In the genomic region with DNA sequence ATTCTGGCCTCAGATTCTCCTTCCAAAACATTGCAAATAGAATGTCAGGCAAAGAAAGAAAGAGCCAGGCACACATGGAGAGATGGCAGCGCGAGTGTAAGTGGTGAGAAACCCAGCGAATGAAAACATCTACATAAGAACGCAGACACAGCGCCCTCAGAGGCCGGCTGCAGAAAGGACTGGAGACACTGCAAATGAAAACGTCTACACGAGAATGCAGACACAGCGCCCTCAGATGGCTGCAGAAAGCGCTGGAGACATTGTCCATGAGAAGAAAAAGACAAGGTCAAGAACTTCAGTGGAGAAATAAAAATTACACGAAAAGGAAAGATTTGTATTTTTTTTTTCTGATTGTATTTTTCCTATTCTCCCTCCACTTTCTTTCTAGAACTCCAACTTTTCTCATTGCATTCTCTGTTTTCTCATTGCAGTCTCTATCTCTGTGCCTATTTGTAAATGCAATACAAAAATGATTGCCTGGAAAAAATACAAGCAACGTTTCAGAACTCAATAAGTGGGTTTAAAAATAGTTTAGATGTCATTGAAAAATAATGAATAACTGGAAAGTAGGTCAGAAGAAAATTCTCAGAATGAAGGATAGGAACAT, we compare ENCODE assay signal across 8 cellular contexts.
A peak's percentile ranks its signal among the peaks of the same experiment; 100 is the strongest.
DNase-seq lines count a peak whose midpoint lies in the region; ATAC-seq and TF ChIP-seq lines count a peak whose summit lies in the region.

No MANE protein-coding gene starts in this region.

- H3K9ac ChIP-seq in PC-3 (ENCODE audit: low read length): no peak overlapping the region

- peaks cover 2% of the 10 kb centered on the region; the same call in 1 of the 2 replicates for H3K27me3 ChIP-seq in Caco-2 (replicated peaks; ENCODE audit: control insufficient read depth, insufficient read depth, low read length)
- H3K27me3 ChIP-seq in PC-3 (ENCODE audit: low read length): peaks cover 25% of the 10 kb centered on the region

- peaks cover 7% of the 10 kb centered on the region for H3K27me3 Mint-ChIP-seq in Caco-2 (ENCODE audit: insufficient read depth, unreplicated experiment)
- peaks cover 50% of the 10 kb centered on the region for H3K27me3 Mint-ChIP-seq in nephron progenitor cell (ENCODE audit: low read depth, poor library complexity)
- peaks cover 28% of the 10 kb centered on the region for H3K27me3 Mint-ChIP-seq in stimulated activated naive CD8-positive, alpha-beta T cell treated with anti-CD3 and anti-CD28 coated beads, Interleukin-15, Interleukin-2, amounts not matched to agents 100 ng/mL and 50 ng/mL, for 24 hours

- H3K36me3 ChIP-seq in Caco-2 (ENCODE audit: control insufficient read depth, insufficient read depth, low read length) (no peaks in the 10 kb centered on the region), PC-3 (ENCODE audit: low read depth, low read length) (no peaks in the 10 kb centered on the region)

- H3F3A ChIP-seq in PC-3 (ENCODE audit: low read length, unreplicated experiment): no peaks in the 10 kb centered on the region

- no peaks in the 10 kb centered on the region for H3K79me2 ChIP-seq in PC-3 (ENCODE audit: low read length)

- H3K27ac Mint-ChIP-seq in Caco-2 (ENCODE audit: unreplicated experiment) (no peak overlapping the region), nephron progenitor cell (no peak overlapping the region)
- H3K27ac Mint-ChIP-seq in stimulated activated naive CD8-positive, alpha-beta T cell treated with anti-CD3 and anti-CD28 coated beads, Interleukin-15, Interleukin-2, amounts not matched to agents 100 ng/mL and 50 ng/mL, for 24 hours: peak overlapping the region; percentile 80

- peak overlapping the region; percentile 16; the same call in 1 of the 2 replicates for H2AFZ ChIP-seq in PC-3 (ENCODE audit: low read length)

- no TSS peak for BruUV-seq in Caco-2 (replicated peaks; lab: Mats Ljungman, UMichigan)
- BruUV-seq in PC-3 (replicated peaks; lab: Mats Ljungman, UMichigan): no TSS peak

- H3K36me3 Mint-ChIP-seq in Caco-2 (ENCODE audit: insufficient read depth, unreplicated experiment) (no peaks in the 10 kb centered on the region), nephron progenitor cell (ENCODE audit: low read depth) (no peaks in the 10 kb centered on the region)
- H3K36me3 Mint-ChIP-seq in stimulated activated naive CD8-positive, alpha-beta T cell treated with anti-CD3 and anti-CD28 coated beads, Interleukin-15, Interleukin-2, amounts not matched to agents 100 ng/mL and 50 ng/mL, for 24 hours (ENCODE audit: low read depth): no peaks in the 10 kb centered on the region

- H3K4me3 ChIP-seq in Caco-2 (ENCODE audit: low read depth, low read length): no peak overlapping the region
- no peak overlapping the region for H3K4me3 ChIP-seq in PC-3 (ENCODE audit: low read length)

- no peak overlapping the region for H3K27ac ChIP-seq in PC-3 (ENCODE audit: low read length)

- no peaks in the 10 kb centered on the region for H3K9me2 ChIP-seq in PC-3 (replicated peaks; ENCODE audit: low read length)

- H3K4me1 Mint-ChIP-seq in Caco-2 (ENCODE audit: low read depth, unreplicated experiment): peaks cover 5% of the 10 kb centered on the region
- peaks cover 41% of the 10 kb centered on the region for H3K4me1 Mint-ChIP-seq in nephron progenitor cell
- peaks cover 15% of the 10 kb centered on the region for H3K4me1 Mint-ChIP-seq in stimulated activated naive CD8-positive, alpha-beta T cell treated with anti-CD3 and anti-CD28 coated beads, Interleukin-15, Interleukin-2, amounts not matched to agents 100 ng/mL and 50 ng/mL, for 24 hours (ENCODE audit: low read depth)

- H3K9me3 Mint-ChIP-seq in Caco-2 (ENCODE audit: unreplicated experiment) (no peaks in the 10 kb centered on the region), nephron progenitor cell (peaks cover 5% of the 10 kb centered on the region)
- no peaks in the 10 kb centered on the region for H3K9me3 Mint-ChIP-seq in stimulated activated naive CD8-positive, alpha-beta T cell treated with anti-CD3 and anti-CD28 coated beads, Interleukin-15, Interleukin-2, amounts not matched to agents 100 ng/mL and 50 ng/mL, for 24 hours

- ATAC-seq in GM21529 (IDR thresholded peaks at IDR 0.05; ENCODE audit: unreplicated experiment) (peak; percentile 69), PC-3 (peak; percentile 66)

- H3K4me3 Mint-ChIP-seq in Caco-2 (ENCODE audit: unreplicated experiment) (no peak overlapping the region), nephron progenitor cell (peak overlapping the region; percentile 31)
- H3K4me3 Mint-ChIP-seq in stimulated activated naive CD8-positive, alpha-beta T cell treated with anti-CD3 and anti-CD28 coated beads, Interleukin-15, Interleukin-2, amounts not matched to agents 100 ng/mL and 50 ng/mL, for 24 hours: no peak overlapping the region

- no peaks in the 10 kb centered on the region for H3K9me3 ChIP-seq in Caco-2
- H3K9me3 ChIP-seq in PC-3 (ENCODE audit: low read length): no peaks in the 10 kb centered on the region

- POLR2A ChIA-PET in Caco-2 (lab: Charles Lee): no interaction called here
- POLR2A ChIA-PET in PC-3 (lab: Charles Lee; ENCODE audit: unreplicated experiment): no interaction called here

- intact Hi-C loops in Caco-2 (cut with micrococcal nuclease; ENCODE audit: unreplicated experiment): loop anchor here (5.0 to 10.0 kb wide), 2 partner anchors 129 to 477 kb away; no protein-coding TSS in a partner anchor
- intact Hi-C loops in PC-3 (cut with micrococcal nuclease): loop anchor here (2.0 to 10.0 kb wide), 5 partner anchors 41 to 717 kb away; no protein-coding TSS in a partner anchor

- TF ChIP-seq CTCF in Caco-2 (IDR thresholded peaks at IDR 0.05; ENCODE audit: insufficient read depth in 1 of 2, low read depth in 1 of 2, low read length in 1 of 2, severe bottlenecking in 1 of 2, unreplicated experiment in 1 of 2) (peak; percentile 86 to 98), PC-3 (conservative IDR thresholded peaks at IDR 0.05; ENCODE audit: low read depth, low read length) (peak; percentile 98), nephron progenitor cell (IDR thresholded peaks at IDR 0.05) (peak; percentile 75)

- DNase-seq in Caco-2 (peak; percentile 76 to 82), Kasumi-1 (lab: John Stamatoyannopoulos, UW) (peak; percentile 92 to 94), PC-3 (peak; percentile 91), fibroblast of gingiva (ENCODE audit: low read depth) (peak; percentile 89), nephron progenitor cell (peak; percentile 68)
- DNase-seq in activated T-cell treated with anti-CD3 and anti-CD28 coated beads, Interleukin-2, amount 50 U/mL, for 1 hour: peak; percentile 66

- no peaks in the 10 kb centered on the region for H3K4me1 ChIP-seq in Caco-2
- peaks cover 14% of the 10 kb centered on the region; the same call in 1 of the 2 replicates for H3K4me1 ChIP-seq in PC-3 (ENCODE audit: insufficient read depth, low read length)

- H3K4me2 ChIP-seq in PC-3 (ENCODE audit: low read length): 0 out of 2 replicates have a peak overlapping the region, but pooled peaks have one; percentile 39

- CTCF ChIA-PET in Caco-2 (lab: Charles Lee): no interaction called here
- CTCF ChIA-PET in PC-3 (lab: Charles Lee): interaction anchor here (0.6 kb wide), 1 partner anchor 242 kb away, joined by 4 read pairs; no protein-coding TSS in a partner anchor

- no peaks in the 10 kb centered on the region for H4K20me1 ChIP-seq in PC-3 (ENCODE audit: low read length)
